Comparison of ENCODE assay signal across 19 cellular contexts in the genomic region with DNA sequence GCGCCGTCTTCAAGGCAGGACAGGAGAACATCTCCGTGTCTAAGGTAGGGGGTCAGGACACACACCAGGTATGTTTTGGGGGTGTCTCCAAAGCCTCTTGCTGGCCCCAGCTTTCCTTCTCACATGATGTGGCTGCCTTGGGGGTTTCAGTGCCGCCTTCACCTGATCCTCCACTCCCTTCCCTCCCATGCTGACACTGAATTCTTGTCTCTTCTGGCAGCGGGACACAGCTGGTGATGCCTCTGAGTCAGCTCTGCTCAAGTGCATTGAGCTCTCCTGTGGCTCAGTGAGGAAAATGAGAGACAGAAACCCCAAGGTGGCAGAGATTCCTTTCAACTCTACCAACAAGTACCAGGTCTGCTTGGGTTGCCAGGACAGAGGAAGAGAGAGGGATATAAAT. TPM values are rescaled to one million over a fixed set of nuclear protein-coding genes. Genes with fewer than 3 reads are reported as not detected.
DNase-seq lines count a peak whose midpoint lies in the region; ATAC-seq, FAIRE-seq and TF ChIP-seq lines count a peak whose summit lies in the region.
"Had no signal": no experiment of that assay in that cellular context is flagged by ENCODE, and none has a peak within 500 bp of the region (broad histone marks: within the 10 kb centered on the region; RNA-seq: fewer than 3 reads in every experiment).

No MANE protein-coding gene starts in this region.

- DNase-seq in H54 (ENCODE audit: insufficient read length, low spot score) = peak; percentile 69
- peak; percentile 15 for DNase-seq in iris pigment epithelial cell (ENCODE audit: low read depth)
- DNase-seq in substantia nigra (lab: John Stamatoyannopoulos, UW) = no peak
- no peak for DNase-seq in activated effector memory CD4-positive, alpha-beta T cell treated with anti-CD3 and anti-CD28 coated beads, Interleukin-2, amount 50 U/mL, for 16 hours
- DNase-seq in SIG-M5 treated with dmso at 0.1 percent for 504 hours (lab: John Stamatoyannopoulos, UW; ENCODE audit: unreplicated experiment) = no peak
- DNase-seq in activated naive CD4-positive, alpha-beta T cell treated with anti-CD3 and anti-CD28 coated beads, Interleukin-2, amount 50 U/mL, for 72 hours (ENCODE audit: low spot score in 2 of 2) = no peak
- DNase-seq: activated CD4-positive, CD25-positive, alpha-beta regulatory T cell treated with anti-CD3 and anti-CD28 coated beads, Interleukin-2, amount 50 U/mL, for 72 hours; activated CD8-positive, alpha-beta memory T cell treated with anti-CD3 and anti-CD28 coated beads, Interleukin-2, amount 50 U/mL, for 4 hours; activated naive CD4-positive, alpha-beta T cell treated with Interleukin-2 at 50 U/mL for 16 hours; glutamatergic neuron; islet precursor cell; NCI-H146; NCI-H524 treated with DMSO at 0.1 percent for 48 hours; Peyer's patch; T-cell had no signal

- peak overlapping the region; percentile 72 for H3K27ac ChIP-seq in angular gyrus (ENCODE audit: low read depth, low read length)
- peak overlapping the region; percentile 30 for H3K27ac ChIP-seq in substantia nigra (ENCODE audit: low read depth, low read length, poor library complexity, severe bottlenecking)
- H3K27ac ChIP-seq: cardiac muscle cell, Peyer's patch had no signal

- no peak for TF ChIP-seq POLR2A in H54 (IDR thresholded peaks at IDR 0.05; ENCODE audit: low read depth, low read length)

- no peaks in the 10 kb centered on the region for H3K36me3 Mint-ChIP-seq in activated naive CD4-positive, alpha-beta T cell treated with anti-CD3 and anti-CD28 coated beads, Interleukin-2, amount 50 U/mL, for 72 hours
- H3K36me3 Mint-ChIP-seq: CD8-positive, alpha-beta memory T cell; T-cell had no signal

- ATAC-seq in activated naive CD4-positive, alpha-beta T cell treated with anti-CD3 and anti-CD28 coated beads, Interleukin-2, amount 50 U/mL, for 72 hours = no peak
- ATAC-seq: T-cell had no signal

- no peak overlapping the region for H3K27ac Mint-ChIP-seq in activated naive CD4-positive, alpha-beta T cell treated with anti-CD3 and anti-CD28 coated beads, Interleukin-2, amount 50 U/mL, for 72 hours
- H3K27ac Mint-ChIP-seq: CD8-positive, alpha-beta memory T cell; progenitor cell of endocrine pancreas; T-cell had no signal

- no peaks in the 10 kb centered on the region for H3K9me3 Mint-ChIP-seq in activated naive CD4-positive, alpha-beta T cell treated with anti-CD3 and anti-CD28 coated beads, Interleukin-2, amount 50 U/mL, for 72 hours
- H3K9me3 Mint-ChIP-seq: CD8-positive, alpha-beta memory T cell; T-cell had no signal

- FAIRE-seq in H54 (lab: Jason Lieb, UNC) = no peak

RNA-seq across cellular contexts. Expression of a gene that starts 13.5 kb away (rescaled TPM):
- not detected for total RNA-seq in activated naive CD4-positive, alpha-beta T cell treated with anti-CD3 and anti-CD28 coated beads, Interleukin-2, amount 50 U/mL, for 72 hours
- total RNA-seq: CD8-positive, alpha-beta memory T cell; progenitor cell of endocrine pancreas had no signal

RNA-seq across cellular contexts. Expression of a gene that starts 22.4 kb away (rescaled TPM):
- total RNA-seq in activated naive CD4-positive, alpha-beta T cell treated with anti-CD3 and anti-CD28 coated beads, Interleukin-2, amount 50 U/mL, for 72 hours = not detected
- total RNA-seq: CD8-positive, alpha-beta memory T cell; progenitor cell of endocrine pancreas; T-cell had no signal

RNA-seq across cellular contexts. Expression of a gene that starts 30.6 kb away (rescaled TPM):
- total RNA-seq in activated naive CD4-positive, alpha-beta T cell treated with anti-CD3 and anti-CD28 coated beads, Interleukin-2, amount 50 U/mL, for 72 hours = 10 to 100 TPM; 29.9 to 35.2 TPM

RNA-seq across cellular contexts. Expression of a gene that starts 47.7 kb away (rescaled TPM):
- under 1 TPM in 1 of 2 donors, not detected in 1; 0.06 TPM for total RNA-seq in activated naive CD4-positive, alpha-beta T cell treated with anti-CD3 and anti-CD28 coated beads, Interleukin-2, amount 50 U/mL, for 72 hours
- total RNA-seq: Peyer's patch, progenitor cell of endocrine pancreas, T-cell had no signal

RNA-seq across cellular contexts. Expression of a gene that starts 59.1 kb away (rescaled TPM):
- not detected for total RNA-seq in activated naive CD4-positive, alpha-beta T cell treated with anti-CD3 and anti-CD28 coated beads, Interleukin-2, amount 50 U/mL, for 72 hours
- total RNA-seq: Peyer's patch had no signal

Comparison
In these comparisons a context has a peak if more than half of its experiments do, and no peak if none do; other contexts are left out.
1. DNase-seq: peak in H54 (single experiment) and iris pigment epithelial cell (single experiment); none in substantia nigra (0 of 49), activated effector memory CD4-positive, alpha-beta T cell treated with anti-CD3 and anti-CD28 coated beads, Interleukin-2, amount 50 U/mL, for 16 hours (single experiment), SIG-M5 treated with dmso at 0.1 percent for 504 hours (single experiment) and activated naive CD4-positive, alpha-beta T cell treated with anti-CD3 and anti-CD28 coated beads, Interleukin-2, amount 50 U/mL, for 72 hours (0 of 2).